ENCODE assay signal across 8 cellular contexts in genomic region chr7:130667593-130668257, GRCh38. TPM values are rescaled to one million over a fixed set of nuclear protein-coding genes. Genes with fewer than 3 reads are reported as not detected.
DNase-seq lines count a peak whose midpoint lies in the region; ATAC-seq, FAIRE-seq and TF ChIP-seq lines count a peak whose summit lies in the region.

No MANE protein-coding gene starts in this region.

- H3K4me3 ChIP-seq in HEK293 (ENCODE audit: low read depth, low read length): peak overlapping the region; percentile 63
- peak overlapping the region; percentile 77 for H3K4me3 ChIP-seq in fibroblast of the aortic adventitia (ENCODE audit: low read depth, low read length)

- no peaks in the 10 kb centered on the region for H3K9me3 ChIP-seq in HEK293 (ENCODE audit: control insufficient read depth, insufficient read depth, low read depth, low read length)

- H3K36me3 Mint-ChIP-seq in T-helper 1 cell treated with Interleukin-12 subunit alpha and Interleukin-12 subunit beta and Interleukin-4 antibody, amounts not matched to agents 30 μg/mL and 1 μg/mL, for 36 hours (ENCODE audit: low read depth): peaks cover 1% of the 10 kb centered on the region

- H3K4me1 ChIP-seq in HEK293 (ENCODE audit: control insufficient read depth, insufficient read depth, low read length): no peaks in the 10 kb centered on the region

- peak overlapping the region; percentile 68; the same call in 1 of the 2 replicates for H3K27ac ChIP-seq in HEK293 (ENCODE audit: extremely low read depth, low read depth, low read length)

- H3K27ac Mint-ChIP-seq in T-helper 1 cell treated with Interleukin-12 subunit alpha and Interleukin-12 subunit beta and Interleukin-4 antibody, amounts not matched to agents 30 μg/mL and 1 μg/mL, for 36 hours: peak overlapping the region; percentile 45

- H3K27me3 Mint-ChIP-seq in T-helper 1 cell treated with Interleukin-12 subunit alpha and Interleukin-12 subunit beta and Interleukin-4 antibody, amounts not matched to agents 30 μg/mL and 1 μg/mL, for 36 hours (ENCODE audit: low read depth): peaks cover 7% of the 10 kb centered on the region

- FAIRE-seq in D721Med (lab: Jason Lieb, UNC): peak; percentile 51

- CTCF ChIA-PET in HEK293 (lab: Yijun Ruan, JAX): no interaction called here

- TF ChIP-seq CTCF in D721Med (IDR thresholded peaks at IDR 0.05; ENCODE audit: insufficient read depth, missing control alignments) (no peak), HEK293 (tag by site-specific recombination; IDR thresholded peaks at IDR 0.05) (no peak), fibroblast of the aortic adventitia (IDR thresholded peaks at IDR 0.05; ENCODE audit: insufficient read depth, low read length) (no peak)

- H3K9me3 Mint-ChIP-seq in T-helper 1 cell treated with Interleukin-12 subunit alpha and Interleukin-12 subunit beta and Interleukin-4 antibody, amounts not matched to agents 30 μg/mL and 1 μg/mL, for 36 hours: no peaks in the 10 kb centered on the region

- peaks cover 7 to 11% of the 10 kb centered on the region in 2 experiments; a peak in 2 of 3 replicates for H3K36me3 ChIP-seq in HEK293 (ENCODE audit: control insufficient read depth in 2 of 2, insufficient read depth in 1 of 2, low read length in 2 of 2)

- no peak for ATAC-seq in GM21619 (IDR thresholded peaks at IDR 0.05; ENCODE audit: unreplicated experiment)

- DNase-seq in D721Med (ENCODE audit: insufficient read length, low spot score): no peak
- no peak for DNase-seq in fibroblast of the aortic adventitia (ENCODE audit: low read depth)
- peak; percentile 81 for DNase-seq in posterior vena cava (ENCODE audit: low spot score)
- no peak for DNase-seq in AG08395 (ENCODE audit: low spot score)
- no peak for DNase-seq in mesenteric fat pad (ENCODE audit: low spot score)

- intact Hi-C loops in posterior vena cava (cut with DNase I): no loop called here

- peak overlapping the region; percentile 82 for H3K4me3 Mint-ChIP-seq in T-helper 1 cell treated with Interleukin-12 subunit alpha and Interleukin-12 subunit beta and Interleukin-4 antibody, amounts not matched to agents 30 μg/mL and 1 μg/mL, for 36 hours

- H3K4me1 Mint-ChIP-seq in T-helper 1 cell treated with Interleukin-12 subunit alpha and Interleukin-12 subunit beta and Interleukin-4 antibody, amounts not matched to agents 30 μg/mL and 1 μg/mL, for 36 hours (ENCODE audit: low read depth): peaks cover 19% of the 10 kb centered on the region

- POLR2A ChIA-PET in HEK293 (lab: Yijun Ruan, JAX): interaction anchor here (0.5 to 1.0 kb wide), 2 partner anchors 90 to 598 kb away, joined by 4 to 5 read pairs; partner anchors contain the start of gene KLHDC10

TF ChIP-seq in HEK293, 187 proteins besides CTCF, POLR2A, EP300 and RAD21 (continues in another document):
- TF ChIP-seq INSM2 (tag by site-specific recombination; IDR thresholded peaks at IDR 0.05): no peak
- no peak for TF ChIP-seq REST (tag by site-specific recombination; IDR thresholded peaks at IDR 0.05)
- no peak for TF ChIP-seq GLIS1 (tag by site-specific recombination; IDR thresholded peaks at IDR 0.05)
- no peak for TF ChIP-seq MEIS1 (CRISPR knock-in tag; IDR thresholded peaks at IDR 0.05; ENCODE audit: borderline replicate concordance)
- no peak for TF ChIP-seq KLF17 (tag by site-specific recombination; IDR thresholded peaks at IDR 0.05)
- TF ChIP-seq ZBTB10 (tag by site-specific recombination; IDR thresholded peaks at IDR 0.05): 0 out of 2 replicates have a peak, but pooled peaks have one; percentile 44
- TF ChIP-seq ZNF266 (tag by site-specific recombination; IDR thresholded peaks at IDR 0.05; ENCODE audit: low read depth): no peak
- 0 out of 2 replicates have a peak, but pooled peaks have one; percentile 7 for TF ChIP-seq ZNF214 (tag by site-specific recombination; IDR thresholded peaks at IDR 0.05; ENCODE audit: borderline replicate concordance)
- no peak for TF ChIP-seq MYNN (tag by site-specific recombination; IDR thresholded peaks at IDR 0.05; ENCODE audit: borderline replicate concordance)
- no peak for TF ChIP-seq ZNF223 (tag by site-specific recombination; IDR thresholded peaks at IDR 0.05)
- TF ChIP-seq ZNF610 (tag by site-specific recombination; IDR thresholded peaks at IDR 0.05; ENCODE audit: borderline replicate concordance): no peak
- no peak for TF ChIP-seq ZNF341 (tag by site-specific recombination; IDR thresholded peaks at IDR 0.05; ENCODE audit: low read depth)
- TF ChIP-seq HOXA7 (CRISPR knock-in tag; IDR thresholded peaks at IDR 0.05; ENCODE audit: borderline replicate concordance): no peak
- TF ChIP-seq ZNF76 (tag by site-specific recombination; IDR thresholded peaks at IDR 0.05; ENCODE audit: borderline replicate concordance, low read depth): no peak
- no peak for TF ChIP-seq ZNF132 (tag by site-specific recombination; IDR thresholded peaks at IDR 0.05; ENCODE audit: borderline replicate concordance)
- no peak for TF ChIP-seq ZNF560 (tag by site-specific recombination; IDR thresholded peaks at IDR 0.05; ENCODE audit: borderline replicate concordance)
- no peak for TF ChIP-seq ZNF670 (tag by site-specific recombination; IDR thresholded peaks at IDR 0.05; ENCODE audit: low read depth)

RNA-seq across cellular contexts. Expression of gene COPG2, which starts 0.8 kb away (rescaled TPM):
- total RNA-seq in fibroblast of the aortic adventitia (ENCODE audit: low replicate concordance) (43.7 and 46.9 TPM in 2 replicates), posterior vena cava (10 to 100 TPM; 12.2 to 12.4 TPM), mesenteric fat pad (25.9 TPM)

RNA-seq across cellular contexts. Expression of gene TSGA13, which starts 18.6 kb away (rescaled TPM):
- total RNA-seq in fibroblast of the aortic adventitia (ENCODE audit: low replicate concordance): not detected in 2 replicates
- total RNA-seq in posterior vena cava: not detected
- total RNA-seq in mesenteric fat pad: not detected
